Comparison of ENCODE assay signal across 30 cellular contexts in the genomic region with DNA sequence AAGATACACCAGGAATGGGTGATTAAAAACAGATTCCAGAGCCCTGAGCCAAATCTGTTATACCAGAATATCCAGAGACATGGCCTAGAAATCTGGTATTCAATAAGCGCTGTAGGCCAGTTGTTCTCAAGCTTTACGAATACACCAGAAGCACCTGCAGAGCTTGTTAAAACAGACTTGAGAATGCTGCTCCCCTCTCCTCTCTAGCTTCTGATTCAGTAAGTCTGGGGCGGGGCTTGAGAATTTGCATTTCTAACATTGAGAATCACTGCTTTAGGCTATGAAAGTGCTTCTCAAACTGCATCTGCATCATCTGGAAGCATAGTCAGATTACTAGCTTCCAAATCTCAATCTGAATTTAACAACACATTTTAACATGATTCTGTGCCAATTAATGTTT.
"Had no signal": no experiment of that assay in that cellular context is flagged by ENCODE, and none has a peak within 500 bp of the region (broad histone marks: within the 10 kb centered on the region; RNA-seq: fewer than 3 reads in every experiment).

No MANE protein-coding gene starts in this region.

- FAIRE-seq: pancreas had no signal

- H3K36me3 ChIP-seq: left lung, lower lobe of right lung, pancreas, prostate gland, uterus had no signal

- H3K4me1 Mint-ChIP-seq: neural crest cell had no signal

- H3K4me3 Mint-ChIP-seq: naive thymus-derived CD4-positive, alpha-beta T cell; natural killer cell treated with Interleukin-12 subunit alpha and Interleukin-12 subunit beta and Interleukin-15 and Interleukin-18, amount 100 ng/mL, for 72 hours; neural crest cell; stimulated activated effector memory CD8-positive, alpha-beta T cell treated with anti-CD3 and anti-CD28 coated beads, Interleukin-12 subunit alpha, Interleukin-12 subunit beta, amount 100 ng/mL, for 72 hours; stimulated activated naive CD8-positive, alpha-beta T cell treated with anti-CD3 and anti-CD28 coated beads, Interleukin-15, Interleukin-2, amounts not matched to agents 100 ng/mL and 50 ng/mL, for 24 hours; type B pancreatic cell had no signal

- H3K9me3 ChIP-seq: left lung, lower lobe of right lung, mucosa of descending colon, pancreas, prostate gland, uterus had no signal

- H3K4me3 ChIP-seq: heart left ventricle, left lung, lower lobe of right lung, mucosa of descending colon, pancreas, prostate gland, skin epidermis, tibial nerve, uterus had no signal

- H3K9me3 Mint-ChIP-seq: natural killer cell treated with Interleukin-12 subunit alpha and Interleukin-12 subunit beta and Interleukin-15 and Interleukin-18, amount 100 ng/mL, for 72 hours; neural crest cell; stimulated activated effector memory CD8-positive, alpha-beta T cell treated with anti-CD3 and anti-CD28 coated beads, Interleukin-12 subunit alpha, Interleukin-12 subunit beta, amount 100 ng/mL, for 72 hours had no signal

- H3K27me3 Mint-ChIP-seq: naive thymus-derived CD4-positive, alpha-beta T cell; natural killer cell treated with Interleukin-12 subunit alpha and Interleukin-12 subunit beta and Interleukin-15 and Interleukin-18, amount 100 ng/mL, for 72 hours; stimulated activated naive CD8-positive, alpha-beta T cell treated with anti-CD3 and anti-CD28 coated beads, Interleukin-15, Interleukin-2, amounts not matched to agents 100 ng/mL and 50 ng/mL, for 24 hours; type B pancreatic cell had no signal

- ATAC-seq: heart left ventricle; left colon; left lung; lower lobe of right lung; mucosa of descending colon; naive thymus-derived CD4-positive, alpha-beta T cell; natural killer cell treated with Interleukin-12 subunit alpha and Interleukin-12 subunit beta and Interleukin-15 and Interleukin-18, amount 100 ng/mL, for 72 hours; pancreas; right cardiac atrium; sciatic nerve; stimulated activated effector memory CD8-positive, alpha-beta T cell treated with anti-CD3 and anti-CD28 coated beads, Interleukin-12 subunit alpha, Interleukin-12 subunit beta, amount 100 ng/mL, for 72 hours had no signal

- DNase-seq: heart left ventricle; hypothalamus; islet precursor cell; left colon; left lung; lower lobe of right lung; mammary epithelial cell; midbrain; mucosa of descending colon; naive thymus-derived CD4-positive, alpha-beta T cell; nucleus accumbens; pancreas; posterior cingulate gyrus; retina; right cardiac atrium; stimulated activated CD4-positive, alpha-beta T cell treated with anti-CD3 and anti-CD28 coated beads, Interleukin-12 subunit alpha, Interleukin-12 subunit beta, amount 100 ng/mL, for 4 hours; stimulated activated CD4-positive, alpha-beta T cell treated with anti-CD3 and anti-CD28 coated beads, Interleukin-15, amount 100 ng/mL, for 24 hours; stimulated activated CD4-positive, alpha-beta T cell treated with anti-CD3 and anti-CD28 coated beads, Interleukin-2, amount 100 ng/mL, for 24 hours; stimulated activated CD4-positive, alpha-beta T cell treated with anti-CD3 and anti-CD28 coated beads, Interleukin-4, amount 100 ng/mL, for 24 hours; stimulated activated naive CD4-positive, alpha-beta T cell; uterus had no signal

- H3K4me1 ChIP-seq: heart left ventricle, left lung, lower lobe of right lung, pancreas, prostate gland, tibial nerve, uterus had no signal

- H3K27ac Mint-ChIP-seq: naive thymus-derived CD4-positive, alpha-beta T cell; natural killer cell treated with Interleukin-12 subunit alpha and Interleukin-12 subunit beta and Interleukin-15 and Interleukin-18, amount 100 ng/mL, for 72 hours; stimulated activated effector memory CD8-positive, alpha-beta T cell treated with anti-CD3 and anti-CD28 coated beads, Interleukin-12 subunit alpha, Interleukin-12 subunit beta, amount 100 ng/mL, for 72 hours; stimulated activated naive CD8-positive, alpha-beta T cell treated with anti-CD3 and anti-CD28 coated beads, Interleukin-15, Interleukin-2, amounts not matched to agents 100 ng/mL and 50 ng/mL, for 24 hours; type B pancreatic cell had no signal

- H3K27ac ChIP-seq: heart left ventricle, left lung, lower lobe of right lung, pancreas, prostate gland, skin epidermis, tibial nerve, uterus had no signal
